Comparison of ENCODE assay signal across 35 cellular contexts in the genomic region with DNA sequence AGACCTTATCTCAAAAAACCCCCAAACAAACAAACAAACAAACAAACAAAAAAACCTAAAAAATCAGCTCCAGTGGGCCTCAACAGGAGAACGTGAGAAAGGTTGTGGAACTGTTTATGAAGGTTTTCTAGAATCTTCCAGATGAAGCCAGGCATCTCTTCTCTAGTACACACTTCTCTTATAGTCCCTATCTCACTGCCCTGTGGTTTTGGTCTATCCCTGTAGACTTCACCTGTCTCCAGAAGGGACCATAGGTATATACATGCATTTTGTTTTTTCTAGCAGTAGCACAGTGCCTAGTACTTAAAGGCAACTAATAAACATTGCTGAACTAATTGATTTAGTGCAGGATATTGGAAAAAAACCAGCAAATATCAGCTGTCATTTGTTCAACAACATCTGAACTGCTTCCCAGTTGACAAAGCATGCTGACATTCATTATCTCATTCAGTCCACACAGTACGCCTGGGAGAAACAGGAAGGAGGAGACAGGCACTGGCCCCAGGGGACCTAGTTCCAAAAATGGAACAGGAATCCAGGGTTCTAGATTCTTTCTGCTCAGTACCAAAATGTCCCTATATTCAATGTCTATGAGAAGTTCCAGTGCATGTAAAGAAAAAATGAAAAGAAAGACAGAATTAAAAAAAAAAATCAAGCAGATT. TPM values are rescaled to one million over a fixed set of nuclear protein-coding genes. Genes with fewer than 3 reads are reported as not detected.
"Had no signal": no experiment of that assay in that cellular context is flagged by ENCODE, and none has a peak within 500 bp of the region (broad histone marks: within the 10 kb centered on the region; RNA-seq: fewer than 3 reads in every experiment).

No MANE protein-coding gene starts in this region.

- H3K9me3 Mint-ChIP-seq: activated CD4-positive, alpha-beta memory T cell treated with anti-CD3 and anti-CD28 coated beads for 36 hours; activated CD4-positive, alpha-beta T cell treated with anti-CD3 and anti-CD28 coated beads, Interleukin-2, amount 10 ng/mL, durations not matched to agents 7 days and 5 days; activated CD8-positive, alpha-beta T cell treated with anti-CD3 and anti-CD28 coated beads for 36 hours; activated naive CD4-positive, alpha-beta T cell treated with anti-CD3 and anti-CD28 coated beads, Interleukin-2, amount 50 U/mL, for 72 hours; activated T-cell treated with anti-CD3 and anti-CD28 coated beads, Interleukin-2, amount 50 U/mL, for 4 hours; activated T-cell treated with anti-CD3 and anti-CD28 coated beads, Interleukin-2, amount 50 U/mL, for 72 hours; activated T-helper 1 cell treated with anti-CD3 and anti-CD28 coated beads, Interleukin-12 subunit alpha, Interleukin-12 subunit beta, Interleukin-2, Interleukin-4 antibody, amounts not matched to agents 30 ng/mL and 10 ng/mL and 1 ng/mL, durations not matched to agents 14 hours and 24 hours and 36 hours; activated T-helper 17 cell treated with anti-CD3 and anti-CD28 coated beads, Interleukin-2, amount 50 U/mL, for 72 hours; T-helper 1 cell treated with Interleukin-12 subunit alpha and Interleukin-12 subunit beta and Interleukin-4 antibody, amounts not matched to agents 30 μg/mL and 1 μg/mL, for 36 hours; T-helper 2 cell treated with Interferon-gamma antibody and Interleukin-4, amounts not matched to agents 5 μg/mL and 100 μg/mL, for 36 hours had no signal

- DNase-seq: activated B cell treated with CpG ODN at 0.5 μM for 24 hours; activated CD4-positive, alpha-beta memory T cell treated with anti-CD3 and anti-CD28 coated beads for 36 hours; activated CD4-positive, alpha-beta T cell treated with anti-CD3 and anti-CD28 coated beads for 4 hours; activated CD4-positive, alpha-beta T cell treated with anti-CD3 and anti-CD28 coated beads, Interleukin-2, amount 10 ng/mL, durations not matched to agents 7 days and 5 days; activated CD4-positive, alpha-beta T cell treated with anti-CD3 and anti-CD28 coated beads, Interleukin-2, amount 50 U/mL, for 4 hours; activated CD4-positive, CD25-positive, alpha-beta regulatory T cell treated with anti-CD3 and anti-CD28 coated beads, Interleukin-2, amount 50 U/mL, for 72 hours; activated CD8-positive, alpha-beta memory T cell treated with anti-CD3 and anti-CD28 coated beads, Interleukin-2, amount 50 U/mL, for 4 hours; activated CD8-positive, alpha-beta T cell treated with anti-CD3 and anti-CD28 coated beads for 36 hours; activated effector memory CD4-positive, alpha-beta T cell treated with anti-CD3 and anti-CD28 coated beads, Interleukin-2, amount 50 U/mL, for 16 hours; activated gamma-delta T cell treated with Interleukin-2 at 50 U/mL for 16 hours; activated naive CD4-positive, alpha-beta T cell; activated naive CD4-positive, alpha-beta T cell treated with anti-CD3 and anti-CD28 coated beads for 36 hours; activated naive CD4-positive, alpha-beta T cell treated with anti-CD3 and anti-CD28 coated beads, Interleukin-2, amount 50 U/mL, for 16 hours; activated naive CD8-positive, alpha-beta T cell treated with anti-CD3 and anti-CD28 coated beads for 36 hours; activated T-cell treated with anti-CD3 and anti-CD28 coated beads for 4 hours; activated T-cell treated with anti-CD3 and anti-CD28 coated beads, Interleukin-2, amount 50 U/mL, for 1 hour; activated T-cell treated with anti-CD3 and anti-CD28 coated beads, Interleukin-2, amount 50 U/mL, for 4 hours; activated T-cell treated with anti-CD3 and anti-CD28 coated beads, Interleukin-2, amount 50 U/mL, for 72 hours; adrenal gland; amniotic stem cell; aorta; brain microvascular endothelial cell; central memory CD4-positive, alpha-beta T cell; T-helper 1 cell; T-helper 2 cell; T-helper 9 cell had no signal

- H3K4me3 Mint-ChIP-seq: activated B cell treated with CpG ODN at 0.5 μM for 24 hours; activated CD4-positive, alpha-beta memory T cell treated with anti-CD3 and anti-CD28 coated beads for 36 hours; activated CD4-positive, alpha-beta T cell treated with anti-CD3 and anti-CD28 coated beads, Interleukin-2, amount 10 ng/mL, durations not matched to agents 7 days and 5 days; activated CD8-positive, alpha-beta T cell treated with anti-CD3 and anti-CD28 coated beads for 36 hours; activated naive CD4-positive, alpha-beta T cell treated with anti-CD3 and anti-CD28 coated beads for 36 hours; activated naive CD8-positive, alpha-beta T cell treated with anti-CD3 and anti-CD28 coated beads for 36 hours; activated T-cell treated with anti-CD3 and anti-CD28 coated beads, Interleukin-2, amount 50 U/mL, for 4 hours; activated T-cell treated with anti-CD3 and anti-CD28 coated beads, Interleukin-2, amount 50 U/mL, for 72 hours; activated T-helper 1 cell treated with anti-CD3 and anti-CD28 coated beads, Interleukin-12 subunit alpha, Interleukin-12 subunit beta, Interleukin-2, Interleukin-4 antibody, amounts not matched to agents 30 ng/mL and 10 ng/mL and 1 ng/mL, durations not matched to agents 14 hours and 24 hours and 36 hours; activated T-helper 17 cell treated with anti-CD3 and anti-CD28 coated beads, Interleukin-2, amount 50 U/mL, for 72 hours; T-helper 1 cell treated with Interleukin-12 subunit alpha and Interleukin-12 subunit beta and Interleukin-4 antibody, amounts not matched to agents 30 μg/mL and 1 μg/mL, for 36 hours; T-helper 2 cell treated with Interferon-gamma antibody and Interleukin-4, amounts not matched to agents 5 μg/mL and 100 μg/mL, for 36 hours had no signal

- H3K27ac Mint-ChIP-seq: activated B cell treated with CpG ODN at 0.5 μM for 24 hours; activated CD4-positive, alpha-beta memory T cell treated with anti-CD3 and anti-CD28 coated beads for 36 hours; activated CD4-positive, alpha-beta T cell treated with anti-CD3 and anti-CD28 coated beads, Interleukin-2, amount 10 ng/mL, durations not matched to agents 7 days and 5 days; activated CD8-positive, alpha-beta T cell treated with anti-CD3 and anti-CD28 coated beads for 36 hours; activated naive CD4-positive, alpha-beta T cell treated with anti-CD3 and anti-CD28 coated beads for 36 hours; activated naive CD4-positive, alpha-beta T cell treated with anti-CD3 and anti-CD28 coated beads, Interleukin-2, amount 50 U/mL, for 72 hours; activated naive CD8-positive, alpha-beta T cell treated with anti-CD3 and anti-CD28 coated beads for 36 hours; activated T-cell treated with anti-CD3 and anti-CD28 coated beads, Interleukin-2, amount 50 U/mL, for 72 hours; activated T-helper 1 cell treated with anti-CD3 and anti-CD28 coated beads, Interleukin-12 subunit alpha, Interleukin-12 subunit beta, Interleukin-2, Interleukin-4 antibody, amounts not matched to agents 30 ng/mL and 10 ng/mL and 1 ng/mL, durations not matched to agents 14 hours and 24 hours and 36 hours; activated T-helper 17 cell treated with anti-CD3 and anti-CD28 coated beads, Interleukin-2, amount 50 U/mL, for 72 hours; T-helper 1 cell treated with Interleukin-12 subunit alpha and Interleukin-12 subunit beta and Interleukin-4 antibody, amounts not matched to agents 30 μg/mL and 1 μg/mL, for 36 hours; T-helper 2 cell treated with Interferon-gamma antibody and Interleukin-4, amounts not matched to agents 5 μg/mL and 100 μg/mL, for 36 hours had no signal

- FAIRE-seq: colon, TTC549 had no signal

- H3K4me1 ChIP-seq: adrenal gland, breast epithelium had no signal

- H3K4me3 ChIP-seq: adrenal gland, breast epithelium had no signal

- H3K4me1 Mint-ChIP-seq: activated B cell treated with CpG ODN at 0.5 μM for 24 hours; activated CD4-positive, alpha-beta T cell treated with anti-CD3 and anti-CD28 coated beads, Interleukin-2, amount 10 ng/mL, durations not matched to agents 7 days and 5 days; activated T-helper 17 cell treated with anti-CD3 and anti-CD28 coated beads, Interleukin-2, amount 50 U/mL, for 72 hours had no signal

- ATAC-seq: activated CD8-positive, alpha-beta T cell treated with anti-CD3 and anti-CD28 coated beads for 36 hours; activated naive CD4-positive, alpha-beta T cell treated with anti-CD3 and anti-CD28 coated beads, Interleukin-2, amount 50 U/mL, for 72 hours; activated T-cell treated with anti-CD3 and anti-CD28 coated beads, Interleukin-2, amount 50 U/mL, for 4 hours; activated T-cell treated with anti-CD3 and anti-CD28 coated beads, Interleukin-2, amount 50 U/mL, for 72 hours; activated T-helper 17 cell treated with anti-CD3 and anti-CD28 coated beads, Interleukin-2, amount 50 U/mL, for 72 hours had no signal

- H3K36me3 ChIP-seq: adrenal gland, brain microvascular endothelial cell, breast epithelium had no signal

- H3K27me3 ChIP-seq: adrenal gland, brain microvascular endothelial cell had no signal

- H3K27ac ChIP-seq: adrenal gland, brain microvascular endothelial cell, breast epithelium, VCaP had no signal

- H3K9me3 ChIP-seq: adrenal gland, breast epithelium had no signal

- H3K36me3 Mint-ChIP-seq: activated CD4-positive, alpha-beta memory T cell treated with anti-CD3 and anti-CD28 coated beads for 36 hours; activated naive CD4-positive, alpha-beta T cell treated with anti-CD3 and anti-CD28 coated beads, Interleukin-2, amount 50 U/mL, for 72 hours; activated naive CD8-positive, alpha-beta T cell treated with anti-CD3 and anti-CD28 coated beads for 36 hours had no signal

RNA-seq across cellular contexts. Expression of a gene that starts 59.8 kb away (rescaled TPM):
- total RNA-seq: activated B cell treated with CpG ODN at 0.5 μM for 24 hours, aorta had no signal
- polyA plus RNA-seq: aorta had no signal
